Comparison of ENCODE assay signal across 9 cellular contexts in genomic region chr13:95156208-95156607, GRCh38.
DNase-seq lines count a peak whose midpoint lies in the region; ATAC-seq and TF ChIP-seq lines count a peak whose summit lies in the region.
"Had no signal": no experiment of that assay in that cellular context is flagged by ENCODE, and none has a peak within 500 bp of the region (broad histone marks: within the 10 kb centered on the region; RNA-seq: fewer than 3 reads in every experiment).

No MANE protein-coding gene starts in this region.

- H4K20me1 ChIP-seq in HCT116 (ENCODE audit: insufficient read depth) = no peaks in the 10 kb centered on the region

- no peak overlapping the region for H3K27ac ChIP-seq in HCT116 (ENCODE audit: low read depth, low read length)

- TF ChIP-seq CTCF in AG09309 (IDR thresholded peaks at IDR 0.05; ENCODE audit: control insufficient read depth, insufficient read depth, low read depth, low read length, missing control alignments) (peak; percentile 50), HCT116 (IDR thresholded peaks at IDR 0.05 in 2 of 3, conservative IDR thresholded peaks at IDR 0.05 in 1 of 3; ENCODE audit: borderline replicate concordance in 1 of 3, insufficient read depth in 1 of 3, low read depth in 2 of 3, low read length in 2 of 3) (peak in 1 of 3 experiments; percentile 38; a peak in 1 of 6 replicates)

- H3K27me3 ChIP-seq in HCT116 (ENCODE audit: insufficient read depth, low read length) = no peaks in the 10 kb centered on the region

- no peak overlapping the region for H2AFZ ChIP-seq in HCT116 (ENCODE audit: low read depth, low read length, poor library complexity, severe bottlenecking)

- no peaks in the 10 kb centered on the region for H3K4me1 ChIP-seq in HCT116 (ENCODE audit: control insufficient read depth in 1 of 2, insufficient read depth in 2 of 2, low read length in 2 of 2)

- no peak overlapping the region for H3K4me3 ChIP-seq in AG09309 (ENCODE audit: control insufficient read depth, low read depth, low read length)
- no peak overlapping the region for H3K4me3 ChIP-seq in HCT116 (replicated peaks in 1 of 2; ENCODE audit: low read depth in 1 of 2, low read length in 2 of 2)

- H3K36me3 ChIP-seq in HCT116 (ENCODE audit: control insufficient read depth in 1 of 2, insufficient read depth in 2 of 2, low read length in 2 of 2) = peaks cover 0 to 4% of the 10 kb centered on the region in 2 experiments; a peak in 1 of 4 replicates

- no peak for TF ChIP-seq POLR2A in HCT116 (IDR thresholded peaks at IDR 0.05; ENCODE audit: borderline replicate concordance, extremely low read depth, insufficient read depth, insufficient read length)

- no TSS peak for BruUV-seq in HCT116 (replicated peaks; lab: Mats Ljungman, UMichigan)

- peak; percentile 46 for TF ChIP-seq RAD21 in HCT116 (IDR thresholded peaks at IDR 0.05; ENCODE audit: low read depth)

- CTCF ChIA-PET in HCT116 (lab: Charles Lee) = interaction anchor here (1.3 to 2.6 kb wide), 2 partner anchors 482 to 536 kb away, joined by 5 to 8 read pairs; no protein-coding TSS in a partner anchor

- DNase-seq in AG09309 (ENCODE audit: low read depth) (no peak), HCT116 (ENCODE audit: low read depth, low spot score) (no peak), SK-MEL-5 (ENCODE audit: low read depth, low spot score) (peak; percentile 10), fibroblast of the conjunctiva (ENCODE audit: low read depth) (peak; percentile 16), mesenteric fat pad (ENCODE audit: low spot score) (no peak)
- DNase-seq in effector CD4-positive, alpha-beta T cell = no peak
- DNase-seq: activated CD8-positive, alpha-beta memory T cell treated with anti-CD3 and anti-CD28 coated beads, Interleukin-2, amount 50 U/mL, for 48 hours had no signal

- intact Hi-C loops in HCT116 (cut with micrococcal nuclease) = loop anchor here (1.0 to 10.0 kb wide), 2 partner anchors 481 to 721 kb away; no protein-coding TSS in a partner anchor

- H3K9me3 ChIP-seq in HCT116 (ENCODE audit: control insufficient read depth in 1 of 2, insufficient read depth in 1 of 2, low read depth in 1 of 2, low read length in 2 of 2) = no peaks in the 10 kb centered on the region

- H3K79me2 ChIP-seq in HCT116 (ENCODE audit: insufficient read depth, low read length) = no peaks in the 10 kb centered on the region

- H3K9ac ChIP-seq in HCT116 (ENCODE audit: low read length) = no peak overlapping the region

- POLR2A ChIA-PET in HCT116 (lab: Charles Lee) = no interaction called here

- ATAC-seq in HCT116 (no peak), HG03469 (IDR thresholded peaks at IDR 0.05; ENCODE audit: unreplicated experiment) (no peak), HG03378 (IDR thresholded peaks at IDR 0.05; ENCODE audit: unreplicated experiment) (no peak)

- RAD21 ChIA-PET in HCT116 (lab: Charles Lee; ENCODE audit: low non-redundant PET in 1 of 2, low total read pairs in 2 of 2, uncharacterized antibody in 2 of 2, unreplicated experiment in 2 of 2) = interaction anchor here in 1 of 2 experiments (0.5 kb wide), 1 partner anchor 533 kb away, joined by 5 read pairs; no protein-coding TSS in a partner anchor

- in situ Hi-C loops in SK-MEL-5 (cut with HindIII; ENCODE audit: low pct_unique_long_range_greater_than_20kb, low sequenced_read_pairs) = no loop called here

- H3K4me2 ChIP-seq in HCT116 (ENCODE audit: low read length) = no peak overlapping the region

- H3K9me2 ChIP-seq in HCT116 (ENCODE audit: insufficient read depth) = no peaks in the 10 kb centered on the region

TF ChIP-seq in HCT116, 20 proteins besides CTCF, POLR2A, EP300 and RAD21:
- TF ChIP-seq JUND (IDR thresholded peaks at IDR 0.05) = no peak
- no peak for TF ChIP-seq EZH2 (IDR thresholded peaks at IDR 0.05)
- TF ChIP-seq CEBPB (IDR thresholded peaks at IDR 0.05; ENCODE audit: low read depth) = no peak
- no peak for TF ChIP-seq ZNF274 (IDR thresholded peaks at IDR 0.05; ENCODE audit: low read depth, low read length)
- TF ChIP-seq ZFX (IDR thresholded peaks at IDR 0.05) = no peak
- TF ChIP-seq, protein P1, sequence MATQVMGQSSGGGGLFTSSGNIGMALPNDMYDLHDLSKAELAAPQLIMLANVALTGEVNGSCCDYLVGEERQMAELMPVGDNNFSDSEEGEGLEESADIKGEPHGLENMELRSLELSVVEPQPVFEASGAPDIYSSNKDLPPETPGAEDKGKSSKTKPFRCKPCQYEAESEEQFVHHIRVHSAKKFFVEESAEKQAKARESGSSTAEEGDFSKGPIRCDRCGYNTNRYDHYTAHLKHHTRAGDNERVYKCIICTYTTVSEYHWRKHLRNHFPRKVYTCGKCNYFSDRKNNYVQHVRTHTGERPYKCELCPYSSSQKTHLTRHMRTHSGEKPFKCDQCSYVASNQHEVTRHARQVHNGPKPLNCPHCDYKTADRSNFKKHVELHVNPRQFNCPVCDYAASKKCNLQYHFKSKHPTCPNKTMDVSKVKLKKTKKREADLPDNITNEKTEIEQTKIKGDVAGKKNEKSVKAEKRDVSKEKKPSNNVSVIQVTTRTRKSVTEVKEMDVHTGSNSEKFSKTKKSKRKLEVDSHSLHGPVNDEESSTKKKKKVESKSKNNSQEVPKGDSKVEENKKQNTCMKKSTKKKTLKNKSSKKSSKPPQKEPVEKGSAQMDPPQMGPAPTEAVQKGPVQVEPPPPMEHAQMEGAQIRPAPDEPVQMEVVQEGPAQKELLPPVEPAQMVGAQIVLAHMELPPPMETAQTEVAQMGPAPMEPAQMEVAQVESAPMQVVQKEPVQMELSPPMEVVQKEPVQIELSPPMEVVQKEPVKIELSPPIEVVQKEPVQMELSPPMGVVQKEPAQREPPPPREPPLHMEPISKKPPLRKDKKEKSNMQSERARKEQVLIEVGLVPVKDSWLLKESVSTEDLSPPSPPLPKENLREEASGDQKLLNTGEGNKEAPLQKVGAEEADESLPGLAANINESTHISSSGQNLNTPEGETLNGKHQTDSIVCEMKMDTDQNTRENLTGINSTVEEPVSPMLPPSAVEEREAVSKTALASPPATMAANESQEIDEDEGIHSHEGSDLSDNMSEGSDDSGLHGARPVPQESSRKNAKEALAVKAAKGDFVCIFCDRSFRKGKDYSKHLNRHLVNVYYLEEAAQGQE (IDR thresholded peaks at IDR 0.05; ENCODE audit: low read depth) = no peak
- TF ChIP-seq EZH2phosphoT487 (IDR thresholded peaks at IDR 0.05; ENCODE audit: borderline replicate concordance) = no peak
- TF ChIP-seq SRF (IDR thresholded peaks at IDR 0.05; ENCODE audit: low read depth) = no peak
- TF ChIP-seq EGR1 (IDR thresholded peaks at IDR 0.05; ENCODE audit: low read depth) = no peak
- no peak for TF ChIP-seq SP1 (IDR thresholded peaks at IDR 0.05; ENCODE audit: low read depth)
- TF ChIP-seq, protein P2, sequence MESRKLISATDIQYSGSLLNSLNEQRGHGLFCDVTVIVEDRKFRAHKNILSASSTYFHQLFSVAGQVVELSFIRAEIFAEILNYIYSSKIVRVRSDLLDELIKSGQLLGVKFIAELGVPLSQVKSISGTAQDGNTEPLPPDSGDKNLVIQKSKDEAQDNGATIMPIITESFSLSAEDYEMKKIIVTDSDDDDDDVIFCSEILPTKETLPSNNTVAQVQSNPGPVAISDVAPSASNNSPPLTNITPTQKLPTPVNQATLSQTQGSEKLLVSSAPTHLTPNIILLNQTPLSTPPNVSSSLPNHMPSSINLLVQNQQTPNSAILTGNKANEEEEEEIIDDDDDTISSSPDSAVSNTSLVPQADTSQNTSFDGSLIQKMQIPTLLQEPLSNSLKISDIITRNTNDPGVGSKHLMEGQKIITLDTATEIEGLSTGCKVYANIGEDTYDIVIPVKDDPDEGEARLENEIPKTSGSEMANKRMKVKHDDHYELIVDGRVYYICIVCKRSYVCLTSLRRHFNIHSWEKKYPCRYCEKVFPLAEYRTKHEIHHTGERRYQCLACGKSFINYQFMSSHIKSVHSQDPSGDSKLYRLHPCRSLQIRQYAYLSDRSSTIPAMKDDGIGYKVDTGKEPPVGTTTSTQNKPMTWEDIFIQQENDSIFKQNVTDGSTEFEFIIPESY (IDR thresholded peaks at IDR 0.05; ENCODE audit: extremely low read depth, insufficient replicate concordance, low read length) = no peak
TF ChIP-seq in HCT116: peak in this region for 0.

Comparison
In these comparisons a context has a peak if more than half of its experiments do, and no peak if none do; other contexts are left out.
1. DNase-seq: peak in SK-MEL-5 (single experiment) and fibroblast of the conjunctiva (single experiment); none in AG09309 (single experiment), HCT116 (single experiment), mesenteric fat pad (single experiment) and effector CD4-positive, alpha-beta T cell (single experiment).